19 cellular contexts compared by ENCODE assay signal in the genomic region with DNA sequence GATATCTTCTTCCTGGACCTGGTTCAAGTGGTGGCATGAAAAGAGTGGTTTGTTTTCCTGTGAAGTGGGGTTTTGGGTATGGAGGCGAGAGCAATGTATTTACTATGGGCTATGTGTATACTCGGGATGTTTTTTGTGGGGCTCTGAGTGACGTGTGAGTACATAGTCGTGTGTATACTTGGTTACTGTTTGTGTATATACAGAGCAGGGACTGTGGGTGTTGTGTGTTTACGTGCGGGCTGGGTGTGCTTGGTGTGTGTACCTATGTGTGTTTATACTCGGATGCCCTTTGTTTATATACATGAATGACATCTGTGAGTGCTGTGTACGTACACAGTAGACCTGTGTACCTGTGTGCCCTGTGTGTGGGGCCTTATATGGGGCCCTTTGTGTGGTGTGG. TPM values are rescaled to one million over a fixed set of nuclear protein-coding genes. Genes with fewer than 3 reads are reported as not detected.
DNase-seq lines count a peak whose midpoint lies in the region; ATAC-seq and TF ChIP-seq lines count a peak whose summit lies in the region.
"Had no signal": no experiment of that assay in that cellular context is flagged by ENCODE, and none has a peak within 500 bp of the region (broad histone marks: within the 10 kb centered on the region; RNA-seq: fewer than 3 reads in every experiment).

No MANE protein-coding gene starts in this region.

- TF ChIP-seq RAD21 in IMR-90 (IDR thresholded peaks at IDR 0.05; ENCODE audit: low read length), result no peak

- H3K4me1 Mint-ChIP-seq in activated T-cell treated with anti-CD3 and anti-CD28 coated beads, Interleukin-2, amount 50 U/mL, for 24 hours (ENCODE audit: low read depth), result peaks cover under 1% of the 10 kb centered on the region

- H4K5ac ChIP-seq in IMR-90 (ENCODE audit: low read depth, low read length), result no peak overlapping the region

- H2BK15ac ChIP-seq in IMR-90 (ENCODE audit: low read depth, low read length), result no peak overlapping the region

- H3K9me3 ChIP-seq in IMR-90 (ENCODE audit: control insufficient read depth, insufficient read depth, low read length) (no peaks in the 10 kb centered on the region), breast epithelium (no peaks in the 10 kb centered on the region), mesodermal cell (ENCODE audit: control insufficient read depth, low read length) (no peaks in the 10 kb centered on the region), thymus (ENCODE audit: control insufficient read depth) (no peaks in the 10 kb centered on the region)
- H3K9me3 ChIP-seq: MG63, pancreas had no signal

- no peaks in the 10 kb centered on the region; the same call in 1 of the 2 replicates for H3K9me1 ChIP-seq in IMR-90 (ENCODE audit: insufficient read depth, low read length)

- peak overlapping the region; percentile 13; the same call in 1 of the 2 replicates for H3K4ac ChIP-seq in IMR-90 (ENCODE audit: low read depth, low read length)

- intact Hi-C loops in IMR-90 (cut with micrococcal nuclease) (no loop called here), breast epithelium (cut with DNase I; ENCODE audit: low total_unique reads) (no loop called here)

- H3K79me1 ChIP-seq in IMR-90 (ENCODE audit: low read depth in 1 of 2, low read length in 2 of 2), result peaks cover 0 to 5% of the 10 kb centered on the region in 2 experiments; a peak in 2 of 4 replicates

- no peak overlapping the region for H3K4me3 ChIP-seq in IMR-90 (ENCODE audit: insufficient read depth, low read depth, low read length)
- H3K4me3 ChIP-seq in breast epithelium, result no peak overlapping the region
- H3K4me3 ChIP-seq in mesodermal cell (ENCODE audit: extremely low read depth, insufficient read depth, low read length, poor library complexity, severe bottlenecking), result no peak overlapping the region
- H3K4me3 ChIP-seq in thymus (ENCODE audit: low read length), result no peak overlapping the region
- H3K4me3 ChIP-seq: GM12878, MG63, pancreas had no signal

- BruUV-seq in IMR-90 (replicated peaks; lab: Mats Ljungman, UMichigan), result no TSS peak

- POLR2A ChIA-PET in IMR-90 (lab: Charles Lee; ENCODE audit: unreplicated experiment), result no interaction called here

- no peaks in the 10 kb centered on the region for H4K20me1 ChIP-seq in IMR-90 (ENCODE audit: insufficient read depth, low read length)

- H2AK9ac ChIP-seq in IMR-90 (replicated peaks; ENCODE audit: low read depth, low read length, poor library complexity), result peak overlapping the region; percentile 9

- ATAC-seq in IMR-90 (ENCODE audit: low read depth) (peak; percentile 25; the same call in 1 of the 2 replicates), GM18907 (IDR thresholded peaks at IDR 0.05; ENCODE audit: unreplicated experiment) (no peak)
- ATAC-seq: GM12878 had no signal

- H2AK5ac ChIP-seq in IMR-90 (ENCODE audit: low read depth, low read length), result no peak overlapping the region

- H3K9ac ChIP-seq in IMR-90 (ENCODE audit: low read depth, low read length), result no peak overlapping the region

- H3K23ac ChIP-seq in IMR-90 (ENCODE audit: low read depth, low read length), result no peak overlapping the region

- no peak overlapping the region for H3K4me3 Mint-ChIP-seq in activated T-cell treated with anti-CD3 and anti-CD28 coated beads, Interleukin-2, amount 50 U/mL, for 24 hours
- H3K4me3 Mint-ChIP-seq: HFFc6; stimulated activated naive CD8-positive, alpha-beta T cell treated with anti-CD3 and anti-CD28 coated beads, Interleukin-15, Interleukin-2, amounts not matched to agents 100 ng/mL and 50 ng/mL, for 24 hours; T-helper 2 cell treated with Interferon-gamma antibody and Interleukin-4, amounts not matched to agents 5 μg/mL and 100 μg/mL, for 36 hours had no signal

- H3K4me1 ChIP-seq in IMR-90 (ENCODE audit: control insufficient read depth, insufficient read depth, low read length) (peaks cover 15% of the 10 kb centered on the region), breast epithelium (peaks cover 0 to 33% of the 10 kb centered on the region in 2 donors), mesodermal cell (ENCODE audit: control insufficient read depth, insufficient read depth, low read length, poor library complexity, severe bottlenecking) (peaks cover 49% of the 10 kb centered on the region), thymus (ENCODE audit: control insufficient read depth, insufficient read depth, low read length) (no peaks in the 10 kb centered on the region)

- H3K36me3 ChIP-seq in IMR-90 (ENCODE audit: control insufficient read depth, insufficient read depth, low read length), result peaks cover 4% of the 10 kb centered on the region; the same call in 1 of the 2 replicates
- no peaks in the 10 kb centered on the region for H3K36me3 ChIP-seq in breast epithelium
- peaks cover 9% of the 10 kb centered on the region for H3K36me3 ChIP-seq in mesodermal cell (ENCODE audit: control insufficient read depth, insufficient read depth, low read length)
- no peaks in the 10 kb centered on the region for H3K36me3 ChIP-seq in thymus (ENCODE audit: control insufficient read depth, insufficient read depth)

- no peaks in the 10 kb centered on the region for H3K36me3 Mint-ChIP-seq in activated T-cell treated with anti-CD3 and anti-CD28 coated beads, Interleukin-2, amount 50 U/mL, for 24 hours (ENCODE audit: low read depth)
- H3K36me3 Mint-ChIP-seq: activated naive CD4-positive, alpha-beta T cell treated with anti-CD3 and anti-CD28 coated beads, Interleukin-2, amount 50 U/mL, for 72 hours had no signal

- no peak overlapping the region for H3K56ac ChIP-seq in IMR-90 (ENCODE audit: extremely low read depth, insufficient read depth, low read length)

- H2BK120ac ChIP-seq in IMR-90 (ENCODE audit: low read depth, low read length), result no peak overlapping the region

- H3K4me2 ChIP-seq in IMR-90 (ENCODE audit: low read depth, low read length), result no peak overlapping the region

- in situ Hi-C loops in IMR-90 (cut with MboI; ENCODE audit: low sequenced_read_pairs), result loop anchor here (5.0 kb wide), 1 partner anchor 50 kb away; no protein-coding TSS in a partner anchor

- no peak overlapping the region for H3K18ac ChIP-seq in IMR-90 (ENCODE audit: low read depth, low read length)

- no peak overlapping the region for H2AFZ ChIP-seq in IMR-90 (replicated peaks; ENCODE audit: low read length, poor library complexity)

- no peak for TF ChIP-seq POLR2A in IMR-90 (IDR thresholded peaks at IDR 0.05; ENCODE audit: low read depth, low read length)
- TF ChIP-seq POLR2A in breast epithelium (IDR thresholded peaks at IDR 0.05), result no peak

- H2BK20ac ChIP-seq in IMR-90 (ENCODE audit: low read depth, low read length), result no peak overlapping the region

- H3K27ac Mint-ChIP-seq in activated T-cell treated with anti-CD3 and anti-CD28 coated beads, Interleukin-2, amount 50 U/mL, for 24 hours, result no peak overlapping the region
- H3K27ac Mint-ChIP-seq: activated naive CD4-positive, alpha-beta T cell treated with anti-CD3 and anti-CD28 coated beads, Interleukin-2, amount 50 U/mL, for 72 hours; HFFc6; stimulated activated naive CD8-positive, alpha-beta T cell treated with anti-CD3 and anti-CD28 coated beads, Interleukin-15, Interleukin-2, amounts not matched to agents 100 ng/mL and 50 ng/mL, for 24 hours; T-helper 2 cell treated with Interferon-gamma antibody and Interleukin-4, amounts not matched to agents 5 μg/mL and 100 μg/mL, for 36 hours had no signal

- H3K27ac ChIP-seq in IMR-90 (ENCODE audit: insufficient read depth, low read length), result no peak overlapping the region
- peak overlapping the region; percentile 86 to 97 for H3K27ac ChIP-seq in breast epithelium
- peak overlapping the region; percentile 23 for H3K27ac ChIP-seq in mesodermal cell (ENCODE audit: low read depth, low read length, severe bottlenecking)
- peak overlapping the region; percentile 48 for H3K27ac ChIP-seq in thymus (ENCODE audit: low read depth)

- 0 out of 2 replicates have a peak overlapping the region, but pooled peaks have one; percentile 1 for H4K91ac ChIP-seq in IMR-90 (ENCODE audit: insufficient read depth, low read depth, low read length)

- CTCF ChIA-PET in IMR-90 (lab: Yijun Ruan, JAX), result no interaction called here

- no peaks in the 10 kb centered on the region for H3K27me3 ChIP-seq in IMR-90 (ENCODE audit: control insufficient read depth, insufficient read depth, low read length)
- H3K27me3 ChIP-seq in breast epithelium, result no peaks in the 10 kb centered on the region
- no peaks in the 10 kb centered on the region for H3K27me3 ChIP-seq in thymus (ENCODE audit: control insufficient read depth, insufficient read depth)
- H3K27me3 ChIP-seq: MG63, pancreas had no signal

- no peaks in the 10 kb centered on the region for H3K27me3 Mint-ChIP-seq in activated T-cell treated with anti-CD3 and anti-CD28 coated beads, Interleukin-2, amount 50 U/mL, for 24 hours
- H3K27me3 Mint-ChIP-seq: stimulated activated naive CD8-positive, alpha-beta T cell treated with anti-CD3 and anti-CD28 coated beads, Interleukin-15, Interleukin-2, amounts not matched to agents 100 ng/mL and 50 ng/mL, for 24 hours had no signal

- dilution Hi-C loops in IMR-90 (cut with HindIII; ENCODE audit: low sequenced_read_pairs, unreplicated experiment), result no loop called here

- H4K8ac ChIP-seq in IMR-90 (ENCODE audit: low read depth in 2 of 2, low read length in 2 of 2), result peak overlapping the region in 1 of 2 experiments; percentile 55; a peak in 1 of 4 replicates

- TF ChIP-seq CTCF in IMR-90 (conservative IDR thresholded peaks at IDR 0.05; ENCODE audit: low read depth, low read length) (no peak), breast epithelium (IDR thresholded peaks at IDR 0.05) (no peak)

- WGBS in IMR-90 (ENCODE audit: extremely low coverage in 2 of 2, insufficient read length in 1 of 2), 2 experiments, result 44% methylated on average over 7 of the region's 8 CpGs; no CpG with 5 or more reads in 1 of the 2 experiments
- 94 to 95% methylated on average over 8 of the region's 8 CpGs for WGBS in mesodermal cell (ENCODE audit: insufficient coverage in 2 of 2), 2 experiments
- 96% methylated on average over 8 of the region's 8 CpGs for WGBS in thymus

- no peak overlapping the region; the same call in 1 of the 2 replicates for H3K14ac ChIP-seq in IMR-90 (replicated peaks; ENCODE audit: low read depth, low read length)

- no peaks in the 10 kb centered on the region for H3K9me3 Mint-ChIP-seq in activated T-cell treated with anti-CD3 and anti-CD28 coated beads, Interleukin-2, amount 50 U/mL, for 24 hours
- H3K9me3 Mint-ChIP-seq: activated naive CD4-positive, alpha-beta T cell treated with anti-CD3 and anti-CD28 coated beads, Interleukin-2, amount 50 U/mL, for 72 hours; HFFc6; stimulated activated naive CD8-positive, alpha-beta T cell treated with anti-CD3 and anti-CD28 coated beads, Interleukin-15, Interleukin-2, amounts not matched to agents 100 ng/mL and 50 ng/mL, for 24 hours; T-helper 2 cell treated with Interferon-gamma antibody and Interleukin-4, amounts not matched to agents 5 μg/mL and 100 μg/mL, for 36 hours had no signal

- DNase-seq in IMR-90, result no peak
- no peak for DNase-seq in breast epithelium (ENCODE audit: low spot score in 2 of 2)
- DNase-seq in hippocampal formation (lab: John Stamatoyannopoulos, UW), result no peak
- no peak for DNase-seq in activated T-cell treated with anti-CD3 and anti-CD28 coated beads, Interleukin-2, amount 50 U/mL, for 24 hours
- DNase-seq in SHP77 (lab: John Stamatoyannopoulos, UW), result no peak
- DNase-seq: activated T-cell treated with anti-CD3 and anti-CD28 coated beads for 4 hours; central memory CD4-positive, alpha-beta T cell; effector memory CD4-positive, alpha-beta T cell; HFFc6; SHP77 treated with DMSO at 0.1 percent for 48 hours had no signal

- no peak overlapping the region for H2BK5ac ChIP-seq in IMR-90 (ENCODE audit: low read depth, low read length, poor library complexity, severe bottlenecking)

RNA-seq across cellular contexts. Expression of gene YARS1, which starts 50.0 kb away (rescaled TPM):
- total RNA-seq in IMR-90 (2012; rRNA removed) (149 and 166 TPM in 2 replicates), breast epithelium (10 to 100 TPM; 53.8 to 67.5 (median 67.2) TPM)
- polyA plus RNA-seq in IMR-90 (2012; rRNA removed) (62.3 and 100 TPM in 2 replicates), thymus (41.7 TPM)
- 44.6 and 66.2 TPM in 2 replicates for polyA plus RNA-seq in IMR-90 (2012; cell fraction: cytosol; rRNA removed)
- polyA plus RNA-seq in IMR-90 (2012; cell fraction: nucleus; rRNA removed; ENCODE audit: low replicate concordance), result 61.1 and 163 TPM in 2 replicates
- 126 TPM for polyA plus RNA-seq in mesodermal cell (2013, experiment 1 of 2)
- 139 TPM for polyA plus RNA-seq in mesodermal cell (2013, experiment 2 of 2)

RNA-seq across cellular contexts. Expression of gene S100PBP, which starts 50.3 kb away (rescaled TPM):
- total RNA-seq in IMR-90 (2012; rRNA removed), result 20.3 and 25.8 TPM in 2 replicates
- polyA plus RNA-seq in IMR-90 (2012; rRNA removed), result 12.6 and 13.9 TPM in 2 replicates
- polyA plus RNA-seq in IMR-90 (2012; cell fraction: cytosol; rRNA removed), result 2.6 and 4.5 TPM in 2 replicates
- polyA plus RNA-seq in IMR-90 (2012; cell fraction: nucleus; rRNA removed; ENCODE audit: low replicate concordance), result 8.9 and 48.4 TPM in 2 replicates
- total RNA-seq in breast epithelium, result 10 to 100 TPM; 25.0 to 49.0 (median 29.5) TPM
- polyA plus RNA-seq in mesodermal cell (2013, experiment 1 of 2), result 28.8 TPM
- 29.6 TPM for polyA plus RNA-seq in mesodermal cell (2013, experiment 2 of 2)
- 29.1 TPM for polyA plus RNA-seq in thymus
